ENCODE assay signal across 8 cellular contexts in genomic region chr19:38684078-38684861, GRCh38. TPM values are rescaled to one million over a fixed set of nuclear protein-coding genes. Genes with fewer than 3 reads are reported as not detected.
A peak's percentile ranks its signal among the peaks of the same experiment; 100 is the strongest.
DNase-seq lines count a peak whose midpoint lies in the region; ATAC-seq, FAIRE-seq and TF ChIP-seq lines count a peak whose summit lies in the region.

No MANE protein-coding gene starts in this region.

- no peak for TF ChIP-seq CTCF in nephron progenitor cell (IDR thresholded peaks at IDR 0.05)

- peak overlapping the region; percentile 100 for H3K27ac ChIP-seq in epithelial cell of prostate

- peaks cover 86% of the 10 kb centered on the region for H3K4me1 Mint-ChIP-seq in nephron progenitor cell

- H3K27ac Mint-ChIP-seq in nephron progenitor cell: peak overlapping the region; percentile 99

- peaks cover 8% of the 10 kb centered on the region for H3K9me3 Mint-ChIP-seq in nephron progenitor cell

- H3K36me3 Mint-ChIP-seq in nephron progenitor cell (ENCODE audit: low read depth): peaks cover 48% of the 10 kb centered on the region

- FAIRE-seq in HTR-8/SVneo (lab: Jason Lieb, UNC): no peak

- no peaks in the 10 kb centered on the region for H3K27me3 Mint-ChIP-seq in nephron progenitor cell (ENCODE audit: low read depth, poor library complexity)

- peak overlapping the region; percentile 5 for H3K4me3 Mint-ChIP-seq in nephron progenitor cell

- DNase-seq in COLO668 (lab: John Stamatoyannopoulos, UW; ENCODE audit: unreplicated experiment) (peak; percentile 60), HTR-8/SVneo (ENCODE audit: insufficient read length, low spot score) (peak; percentile 84), T-helper 2 cell (peak in 3 of 5 experiments; percentile 46 to 88 (median 65)), epithelial cell of prostate (ENCODE audit: low read depth, low spot score) (peak; percentile 93), nephron progenitor cell (no peak), mesenteric fat pad (ENCODE audit: low spot score) (no peak)

- ATAC-seq in GM19351 (IDR thresholded peaks at IDR 0.05; ENCODE audit: unreplicated experiment): no peak
- ATAC-seq in HG03460 (IDR thresholded peaks at IDR 0.05; ENCODE audit: unreplicated experiment): no peak

RNA-seq across cellular contexts. Expression of gene ACTN4, which starts 36.8 kb away (rescaled TPM):
- total RNA-seq in mesenteric fat pad: 431 TPM

Comparison
In these comparisons a context has a peak if more than half of its experiments do, and no peak if none do; other contexts are left out.
1. DNase-seq: peak in COLO668 (single experiment), HTR-8/SVneo (single experiment), T-helper 2 cell (3 of 5) and epithelial cell of prostate (single experiment); none in nephron progenitor cell (single experiment) and mesenteric fat pad (single experiment).